ENCODE assay signal across 11 cellular contexts in genomic region chr1:40305451-40305850, GRCh38. TPM values are rescaled to one million over a fixed set of nuclear protein-coding genes. Genes with fewer than 3 reads are reported as not detected.
DNase-seq lines count a peak whose midpoint lies in the region; ATAC-seq, FAIRE-seq and TF ChIP-seq lines count a peak whose summit lies in the region.
"Had no signal": no experiment of that assay in that cellular context is flagged by ENCODE, and none has a peak within 500 bp of the region (broad histone marks: within the 10 kb centered on the region; RNA-seq: fewer than 3 reads in every experiment).

No MANE protein-coding gene starts in this region.

- H2AK5ac ChIP-seq in neuronal stem cell (ENCODE audit: low read depth, low read length), result no peak overlapping the region

- CTCF ChIA-PET in activated CD4-positive, alpha-beta T cell treated with anti-CD3 and anti-CD28 coated beads for 36 hours (lab: Charles Lee), result interaction anchor here (0.7 to 1.4 kb wide), 4 partner anchors 34 to 152 kb away, joined by 3 to 8 read pairs (median 4); no protein-coding TSS in a partner anchor
- CTCF ChIA-PET in K562 (lab: Yijun Ruan, JAX; ENCODE audit: low intra/inter-chr PET ratio), result interaction anchor here (0.6 to 1.5 kb wide), 3 partner anchors 149 to 227 kb away, joined by 3 to 11 read pairs (median 3); no protein-coding TSS in a partner anchor

- no peak overlapping the region for H3K4me3 Mint-ChIP-seq in activated CD4-positive, alpha-beta T cell treated with anti-CD3 and anti-CD28 coated beads for 36 hours
- H3K4me3 Mint-ChIP-seq: nephron had no signal

- no peak overlapping the region for H3K4ac ChIP-seq in neuronal stem cell (ENCODE audit: low read length)

- TF ChIP-seq EP300 in K562 (IDR thresholded peaks at IDR 0.05; ENCODE audit: low read length), result no peak

- H3K79me1 ChIP-seq in neuronal stem cell (ENCODE audit: low read depth, low read length), result no peaks in the 10 kb centered on the region

- H4K20me1 ChIP-seq in Loucy (ENCODE audit: insufficient read depth, low read length, poor library complexity, severe bottlenecking) (no peaks in the 10 kb centered on the region), K562 (replicated peaks; ENCODE audit: control insufficient read depth, insufficient read depth, low read length) (no peaks in the 10 kb centered on the region)

- intact Hi-C loops in activated CD4-positive, alpha-beta T cell treated with anti-CD3 and anti-CD28 coated beads for 36 hours (cut with DNase I, micrococcal nuclease), result no loop called here
- intact Hi-C loops in K562 (cut with micrococcal nuclease), result loop anchor here (1.0 kb wide), 3 partner anchors 152 to 221 kb away; no protein-coding TSS in a partner anchor

- H4K91ac ChIP-seq in neuronal stem cell (ENCODE audit: low read depth, low read length, poor library complexity), result no peak overlapping the region

- H4K8ac ChIP-seq in neuronal stem cell (ENCODE audit: low read depth, low read length), result no peak overlapping the region

- H3K9ac ChIP-seq in Loucy (ENCODE audit: low read depth, low read length, poor library complexity, severe bottlenecking) (no peak overlapping the region), K562 (ENCODE audit: insufficient read depth in 1 of 2, low read depth in 2 of 2, low read length in 2 of 2) (peak overlapping the region in 1 of 2 experiments; percentile 1; a peak in 1 of 4 replicates), neuronal stem cell (ENCODE audit: low read depth, low read length, poor library complexity) (no peak overlapping the region)

- H3K4me3 ChIP-seq in Loucy (ENCODE audit: low read length, poor library complexity, severe bottlenecking), result no peak overlapping the region
- H3K4me3 ChIP-seq in K562, result no peak overlapping the region
- H3K4me3 ChIP-seq in neuronal stem cell (ENCODE audit: low read length in 2 of 2), result no peak overlapping the region

- no peaks in the 10 kb centered on the region for H3K27me3 Mint-ChIP-seq in activated CD4-positive, alpha-beta T cell treated with anti-CD3 and anti-CD28 coated beads for 36 hours

- peak; percentile 36 to 89; a peak in 3 of 4 replicates for TF ChIP-seq RAD21 in K562 (CRISPR knock-in tag; conservative IDR thresholded peaks at IDR 0.05 in 1 of 2, IDR thresholded peaks at IDR 0.05 in 1 of 2)

- H2BK15ac ChIP-seq in neuronal stem cell (ENCODE audit: low read length), result no peak overlapping the region

- no peaks in the 10 kb centered on the region for H3F3A ChIP-seq in Loucy (ENCODE audit: low read depth)

- 29% methylated on average over 5 of the region's 5 CpGs for WGBS in K562 (ENCODE audit: insufficient coverage, low coverage, missing lambda C conversion rate)
- WGBS in neuronal stem cell (ENCODE audit: extremely low coverage in 2 of 2, insufficient read length in 2 of 2, insufficient replicate concordance in 1 of 2), 2 donors, result no CpG with 5 or more reads among the region's 5 CpGs

- peak; percentile 42 for DNase-seq in activated CD4-positive, alpha-beta T cell treated with anti-CD3 and anti-CD28 coated beads for 36 hours
- DNase-seq in activated CD4-positive, alpha-beta T cell treated with anti-CD3 and anti-CD28 coated beads for 4 hours, result no peak
- DNase-seq in K562 (ENCODE audit: extremely low read depth in 1 of 4, low spot score in 3 of 4) (peak in 2 of 4 experiments; percentile 55 to 62), neuronal stem cell (ENCODE audit: low spot score) (no peak)
- DNase-seq: GF-D8, NCI-H1436 had no signal

- H3K27ac ChIP-seq in K562 (ENCODE audit: extremely low read depth, low read depth, low read length), result no peak overlapping the region
- no peak overlapping the region for H3K27ac ChIP-seq in neuronal stem cell (replicated peaks; ENCODE audit: low read length)

- H2BK5ac ChIP-seq in neuronal stem cell (ENCODE audit: low read length), result peak overlapping the region; percentile 44

- TF ChIP-seq POLR2A in K562 (conservative IDR thresholded peaks at IDR 0.05), result no peak

- H3K9me3 Mint-ChIP-seq in activated CD4-positive, alpha-beta T cell treated with anti-CD3 and anti-CD28 coated beads for 36 hours (ENCODE audit: low read depth), result no peaks in the 10 kb centered on the region
- H3K9me3 Mint-ChIP-seq: nephron had no signal

- in situ Hi-C loops in K562 (cut with MboI), result loop anchor here (10.0 kb wide), 1 partner anchor 151 kb away; no protein-coding TSS in a partner anchor

- TF ChIP-seq CTCF in Loucy (conservative IDR thresholded peaks at IDR 0.05; ENCODE audit: low read length) (peak; percentile 25; the same call in 1 of the 2 replicates), K562 (IDR thresholded peaks at IDR 0.05 in 2 of 3, conservative IDR thresholded peaks at IDR 0.05 in 1 of 3; ENCODE audit: insufficient read depth in 2 of 3, low read depth in 1 of 3, low read length in 3 of 3) (peak; percentile 74 to 78 (median 76))

- peak; percentile 32 for FAIRE-seq in K562 (lab: Jason Lieb, UNC)

- no peaks in the 10 kb centered on the region for H3K79me2 ChIP-seq in Loucy (ENCODE audit: insufficient read depth, low read length)
- H3K79me2 ChIP-seq in K562 (ENCODE audit: control insufficient read depth, insufficient read depth, low read length), result no peaks in the 10 kb centered on the region

- no peak overlapping the region for H2AFZ ChIP-seq in Loucy (ENCODE audit: low read length)
- no peak overlapping the region for H2AFZ ChIP-seq in K562 (ENCODE audit: low read depth, low read length)
- H2AFZ ChIP-seq in neuronal stem cell (ENCODE audit: low read length), result no peak overlapping the region

- H3K4me2 ChIP-seq in Loucy (ENCODE audit: low read depth, low read length, poor library complexity, severe bottlenecking) (no peak overlapping the region), K562 (ENCODE audit: insufficient read depth, low read length) (no peak overlapping the region), neuronal stem cell (ENCODE audit: insufficient read depth, low read length, poor library complexity, severe bottlenecking) (no peak overlapping the region)

- H3K14ac ChIP-seq in neuronal stem cell (ENCODE audit: low read length), result no peak overlapping the region

- ATAC-seq in activated CD4-positive, alpha-beta T cell treated with anti-CD3 and anti-CD28 coated beads for 36 hours, result peak; percentile 63
- ATAC-seq in K562 (peak; percentile 84), GM18873 (IDR thresholded peaks at IDR 0.05; ENCODE audit: low FRiP score, unreplicated experiment) (no peak), GM18520 (IDR thresholded peaks at IDR 0.05; ENCODE audit: unreplicated experiment) (no peak), GM21723 (IDR thresholded peaks at IDR 0.05; ENCODE audit: unreplicated experiment) (no peak)

- H3K27ac Mint-ChIP-seq in activated CD4-positive, alpha-beta T cell treated with anti-CD3 and anti-CD28 coated beads for 36 hours, result no peak overlapping the region
- H3K27ac Mint-ChIP-seq: nephron had no signal

- POLR2A ChIA-PET in activated CD4-positive, alpha-beta T cell treated with anti-CD3 and anti-CD28 coated beads for 36 hours (lab: Charles Lee), result no interaction called here
- POLR2A ChIA-PET in K562 (lab: Yijun Ruan, JAX), result interaction anchor here (0.6 to 1.2 kb wide), 5 partner anchors 9 to 225 kb away, joined by 3 to 5 read pairs (median 4); no protein-coding TSS in a partner anchor

- no peaks in the 10 kb centered on the region for H3K36me3 Mint-ChIP-seq in activated CD4-positive, alpha-beta T cell treated with anti-CD3 and anti-CD28 coated beads for 36 hours (ENCODE audit: low read depth)

- no peak overlapping the region for H2BK12ac ChIP-seq in neuronal stem cell (ENCODE audit: low read length)

- no peaks in the 10 kb centered on the region for H3K9me3 ChIP-seq in Loucy (ENCODE audit: insufficient read depth, low read depth, low read length)
- H3K9me3 ChIP-seq in K562 (replicated peaks; ENCODE audit: control insufficient read depth, insufficient read depth, low read depth, low read length), result no peaks in the 10 kb centered on the region
- H3K9me3 ChIP-seq in neuronal stem cell (replicated peaks in 1 of 2; ENCODE audit: control insufficient read depth in 2 of 2, insufficient read depth in 1 of 2, low read depth in 1 of 2, low read length in 2 of 2), result no peaks in the 10 kb centered on the region

- no peak overlapping the region for H3K23ac ChIP-seq in neuronal stem cell (ENCODE audit: low read depth, low read length, poor library complexity)

- no peaks in the 10 kb centered on the region for H3K4me1 Mint-ChIP-seq in activated CD4-positive, alpha-beta T cell treated with anti-CD3 and anti-CD28 coated beads for 36 hours
- H3K4me1 Mint-ChIP-seq: nephron had no signal

- H3K27me3 ChIP-seq in Loucy (ENCODE audit: insufficient read depth, low read length, poor library complexity, severe bottlenecking), result no peaks in the 10 kb centered on the region
- peaks cover 0 to 10% of the 10 kb centered on the region in 2 experiments; a peak in 2 of 5 replicates for H3K27me3 ChIP-seq in K562 (ENCODE audit: control insufficient read depth in 2 of 2, insufficient read depth in 2 of 2, low read length in 2 of 2)
- H3K27me3 ChIP-seq in neuronal stem cell (ENCODE audit: control insufficient read depth in 3 of 3, insufficient read depth in 3 of 3, low read depth in 1 of 3, low read length in 3 of 3), result no peaks in the 10 kb centered on the region

- H3K9me1 ChIP-seq in K562 (ENCODE audit: control insufficient read depth, insufficient read depth, low read length), result no peaks in the 10 kb centered on the region

- H3K36me3 ChIP-seq in Loucy (ENCODE audit: insufficient read depth, low read length) (no peaks in the 10 kb centered on the region), K562 (ENCODE audit: control insufficient read depth, insufficient read depth, low read length) (no peaks in the 10 kb centered on the region), neuronal stem cell (replicated peaks in 1 of 2; ENCODE audit: control insufficient read depth in 2 of 2, insufficient read depth in 2 of 2, low read length in 2 of 2) (peaks cover 0 to 3% of the 10 kb centered on the region in 2 donors)

- H2BK120ac ChIP-seq in neuronal stem cell (ENCODE audit: low read depth, low read length), result no peak overlapping the region

- H3K18ac ChIP-seq in neuronal stem cell (ENCODE audit: low read length), result no peak overlapping the region

- H3K4me1 ChIP-seq in Loucy (ENCODE audit: insufficient read depth, low read length, poor library complexity, severe bottlenecking) (no peaks in the 10 kb centered on the region), K562 (replicated peaks in 1 of 2; ENCODE audit: control insufficient read depth in 2 of 2, insufficient read depth in 2 of 2, low read length in 2 of 2) (peaks cover 0 to 20% of the 10 kb centered on the region in 2 experiments; a peak in 1 of 5 replicates), neuronal stem cell (ENCODE audit: control insufficient read depth in 2 of 2, insufficient read depth in 1 of 2, low read depth in 1 of 2, low read length in 2 of 2) (peaks cover 0 to 9% of the 10 kb centered on the region in 2 donors)

- BruUV-seq in K562 (replicated peaks; lab: Mats Ljungman, UMichigan), result no TSS peak

- H3K9me2 ChIP-seq in Loucy (replicated peaks; ENCODE audit: low read depth, low read length), result no peaks in the 10 kb centered on the region

RNA-seq across cellular contexts. Expression of gene COL9A2, which starts 11.6 kb away (rescaled TPM):
- total RNA-seq in activated CD4-positive, alpha-beta T cell treated with anti-CD3 and anti-CD28 coated beads for 36 hours, result 1 to 10 TPM; 2.5 to 3.0 TPM
- 0.58 and 1.9 TPM in 2 replicates for total RNA-seq in K562 (2011; cell fraction: chromatin; rRNA removed; ENCODE audit: low replicate concordance)
- total RNA-seq in K562 (2011; cell fraction: nucleolus; rRNA removed), result 0.53 and 1.3 TPM in 2 replicates
- 0.73 and 1.1 TPM in 2 replicates for total RNA-seq in K562 (2011; cell fraction: nucleoplasm; rRNA removed)
- 0.90 and 0.95 TPM in 2 replicates for total RNA-seq in K562 (2014; rRNA removed)
- total RNA-seq in K562 (2014; rRNA removed; fragmentation: Illumina TruSeq; extraction: Trizol), result 0.06 and 0.15 TPM in 2 replicates
- total RNA-seq in K562 (2015; rRNA removed; fragmentation: Illumina TruSeq; extraction: Trizol), result 0.60 and 0.72 TPM in 2 replicates
- total RNA-seq in K562 (2021), result 0.47 and 0.72 TPM in 2 replicates
- polyA plus RNA-seq in K562 (2011; rRNA removed), result 0.31 and 0.45 TPM in 2 replicates
- 0.46 and 0.47 TPM in 2 replicates for polyA plus RNA-seq in K562 (2011; cell fraction: cytosol; rRNA removed)
- polyA plus RNA-seq in K562 (2011; cell fraction: nucleus; rRNA removed), result 3.7 and 4.4 TPM in 2 replicates
- 0.78 and 3.8 TPM in 2 replicates for polyA plus RNA-seq in K562 (2012)
- polyA plus RNA-seq in K562 (2014; fragmentation: Illumina TruSeq; extraction: Trizol), result 0.24 and 0.54 TPM in 2 replicates
- polyA plus RNA-seq in K562 (2014; fragmentation: Nextera tagmentation; extraction: Ambion mirVana), result under 1 TPM; 0.03 TPM
- polyA plus RNA-seq in K562 (2014; rRNA removed), result 1.5 and 2.2 TPM in 2 replicates
- 0.11 and 0.30 TPM in 2 replicates for polyA minus RNA-seq in K562 (2011; rRNA and poly(A)+ RNA removed)
- polyA minus RNA-seq in K562 (2011; cell fraction: cytosol; rRNA and poly(A)+ RNA removed), result 1.6 TPM in 1 of 2 replicates, not detected in the other
- 0.13 and 1.4 TPM in 2 replicates for polyA minus RNA-seq in K562 (2011; cell fraction: nucleus; rRNA and poly(A)+ RNA removed)
- polyA plus RNA-seq in neuronal stem cell (2013, experiment 1 of 2), result 18.6 TPM
- 18.6 TPM for polyA plus RNA-seq in neuronal stem cell (2013, experiment 2 of 2)

RNA-seq across cellular contexts. Expression of gene ZMPSTE24, which starts 47.4 kb away (rescaled TPM):
- total RNA-seq in activated CD4-positive, alpha-beta T cell treated with anti-CD3 and anti-CD28 coated beads for 36 hours, result 10 to 100 TPM; 20.7 to 23.0 TPM
- 31.5 and 69.9 TPM in 2 replicates for total RNA-seq in K562 (2011; cell fraction: chromatin; rRNA removed; ENCODE audit: low replicate concordance)
- 36.2 and 41.8 TPM in 2 replicates for total RNA-seq in K562 (2011; cell fraction: nucleolus; rRNA removed)
- 53.6 and 61.9 TPM in 2 replicates for total RNA-seq in K562 (2011; cell fraction: nucleoplasm; rRNA removed)
- 45.0 and 45.6 TPM in 2 replicates for total RNA-seq in K562 (2014; rRNA removed)
- total RNA-seq in K562 (2014; rRNA removed; fragmentation: Illumina TruSeq; extraction: Trizol), result 74.4 and 86.4 TPM in 2 replicates
- 62.7 and 68.8 TPM in 2 replicates for total RNA-seq in K562 (2015; rRNA removed; fragmentation: Illumina TruSeq; extraction: Trizol)
- total RNA-seq in K562 (2021), result 51.2 and 53.3 TPM in 2 replicates
- 28.1 and 30.7 TPM in 2 replicates for polyA plus RNA-seq in K562 (2011; rRNA removed)
- polyA plus RNA-seq in K562 (2011; cell fraction: cytosol; rRNA removed), result 6.8 and 14.9 TPM in 2 replicates
- 7.0 and 8.9 TPM in 2 replicates for polyA plus RNA-seq in K562 (2011; cell fraction: nucleus; rRNA removed)
- polyA plus RNA-seq in K562 (2012), result 22.3 and 37.2 TPM in 2 replicates
- polyA plus RNA-seq in K562 (2014; fragmentation: Illumina TruSeq; extraction: Trizol), result 53.2 and 64.3 TPM in 2 replicates
- polyA plus RNA-seq in K562 (2014; fragmentation: Nextera tagmentation; extraction: Ambion mirVana), result 10 to 100 TPM; 73.5 to 75.9 TPM
- 39.0 and 39.1 TPM in 2 replicates for polyA plus RNA-seq in K562 (2014; rRNA removed)
- 41.5 and 48.6 TPM in 2 replicates for polyA minus RNA-seq in K562 (2011; rRNA and poly(A)+ RNA removed)
- 33.5 and 34.7 TPM in 2 replicates for polyA minus RNA-seq in K562 (2011; cell fraction: cytosol; rRNA and poly(A)+ RNA removed)
- polyA minus RNA-seq in K562 (2011; cell fraction: nucleus; rRNA and poly(A)+ RNA removed), result 9.4 and 16.2 TPM in 2 replicates
- 16.6 TPM for polyA plus RNA-seq in neuronal stem cell (2013, experiment 1 of 2)
- 17.6 TPM for polyA plus RNA-seq in neuronal stem cell (2013, experiment 2 of 2)

RNA-seq across cellular contexts. Expression of gene TMCO2, which starts 57.7 kb away (rescaled TPM):
- total RNA-seq in activated CD4-positive, alpha-beta T cell treated with anti-CD3 and anti-CD28 coated beads for 36 hours, result not detected
- not detected in 2 replicates for total RNA-seq in K562 (2011; cell fraction: chromatin; rRNA removed; ENCODE audit: low replicate concordance)
- total RNA-seq in K562 (2011; cell fraction: nucleolus; rRNA removed), result not detected in 2 replicates
- total RNA-seq in K562 (2011; cell fraction: nucleoplasm; rRNA removed), result not detected in 2 replicates
- total RNA-seq in K562 (2014; rRNA removed), result not detected in 2 replicates
- not detected in 2 replicates for total RNA-seq in K562 (2014; rRNA removed; fragmentation: Illumina TruSeq; extraction: Trizol)
- total RNA-seq in K562 (2015; rRNA removed; fragmentation: Illumina TruSeq; extraction: Trizol), result not detected in 2 replicates
- total RNA-seq in K562 (2021), result not detected in 2 replicates
- polyA plus RNA-seq in K562 (2011; rRNA removed), result not detected in 2 replicates
- polyA plus RNA-seq in K562 (2011; cell fraction: cytosol; rRNA removed), result not detected in 2 replicates
- polyA plus RNA-seq in K562 (2011; cell fraction: nucleus; rRNA removed), result not detected in 2 replicates
- polyA plus RNA-seq in K562 (2012), result not detected in 2 replicates
- not detected in 2 replicates for polyA plus RNA-seq in K562 (2014; fragmentation: Illumina TruSeq; extraction: Trizol)
- not detected for polyA plus RNA-seq in K562 (2014; fragmentation: Nextera tagmentation; extraction: Ambion mirVana)
- polyA plus RNA-seq in K562 (2014; rRNA removed), result not detected in 2 replicates
- polyA minus RNA-seq in K562 (2011; rRNA and poly(A)+ RNA removed), result not detected in 2 replicates
- not detected in 2 replicates for polyA minus RNA-seq in K562 (2011; cell fraction: cytosol; rRNA and poly(A)+ RNA removed)
- not detected in 2 replicates for polyA minus RNA-seq in K562 (2011; cell fraction: nucleus; rRNA and poly(A)+ RNA removed)
- polyA plus RNA-seq in neuronal stem cell (2013, experiment 1 of 2), result not detected
- not detected for polyA plus RNA-seq in neuronal stem cell (2013, experiment 2 of 2)

Comparison
In these comparisons a context has a peak if more than half of its experiments do, and no peak if none do; other contexts are left out.
1. ATAC-seq: peak in activated CD4-positive, alpha-beta T cell treated with anti-CD3 and anti-CD28 coated beads for 36 hours (single experiment) and K562 (single experiment); none in GM18873 (single experiment), GM18520 (single experiment) and GM21723 (single experiment).